In the genomic region with DNA sequence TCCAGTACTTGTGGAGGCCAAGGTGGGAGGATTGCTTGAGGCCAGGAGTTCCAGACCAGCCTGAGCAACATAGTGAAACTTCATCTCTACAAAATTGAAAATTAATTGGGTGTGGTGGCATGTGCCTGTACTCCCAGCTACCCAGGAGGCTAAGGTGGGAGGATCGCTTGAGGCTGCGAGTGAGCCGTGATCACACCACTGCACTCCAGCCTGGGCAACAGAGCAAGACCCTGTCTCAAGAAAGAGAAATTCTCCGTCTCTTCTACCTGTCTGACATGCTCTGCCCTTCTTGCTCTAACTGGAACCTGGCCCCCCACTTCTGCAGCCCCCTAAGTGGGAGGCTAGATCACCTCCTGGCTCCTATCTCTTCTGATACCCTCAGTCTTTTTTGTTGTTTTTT, we compare ENCODE assay signal across 21 cellular contexts. TPM values are rescaled to one million over a fixed set of nuclear protein-coding genes. Genes with fewer than 3 reads are reported as not detected.
DNase-seq lines count a peak whose midpoint lies in the region; ATAC-seq, FAIRE-seq and TF ChIP-seq lines count a peak whose summit lies in the region.
"Had no signal": no experiment of that assay in that cellular context is flagged by ENCODE, and none has a peak within 500 bp of the region (broad histone marks: within the 10 kb centered on the region; RNA-seq: fewer than 3 reads in every experiment).

No MANE protein-coding gene starts in this region.

- peaks cover 55% of the 10 kb centered on the region for H3K36me3 Mint-ChIP-seq in activated CD4-positive, alpha-beta T cell treated with anti-CD3 and anti-CD28 coated beads for 36 hours (ENCODE audit: low read depth)
- peaks cover 35% of the 10 kb centered on the region for H3K36me3 Mint-ChIP-seq in chondrocyte (ENCODE audit: low read depth)

- FAIRE-seq in K562 (lab: Jason Lieb, UNC) = no peak
- FAIRE-seq: D721Med, G401.6, GM12891, H54 had no signal

- H3K79me2 ChIP-seq in K562 (ENCODE audit: control insufficient read depth, insufficient read depth, low read length) = peaks cover 6% of the 10 kb centered on the region

- no peak for ATAC-seq in activated CD4-positive, alpha-beta T cell treated with anti-CD3 and anti-CD28 coated beads for 36 hours
- ATAC-seq in Panc1 (peak; percentile 11; the same call in 1 of the 2 replicates), K562 (no peak)

- intact Hi-C loops in activated CD4-positive, alpha-beta T cell treated with anti-CD3 and anti-CD28 coated beads for 36 hours (cut with DNase I, micrococcal nuclease) = no loop called here
- intact Hi-C loops in Panc1 (cut with micrococcal nuclease; ENCODE audit: unreplicated experiment) = no loop called here
- intact Hi-C loops in K562 (cut with micrococcal nuclease) = no loop called here

- H2AFZ ChIP-seq in K562 (ENCODE audit: low read depth, low read length) = no peak overlapping the region
- H2AFZ ChIP-seq: GM23248 had no signal

- CTCF ChIA-PET in activated CD4-positive, alpha-beta T cell treated with anti-CD3 and anti-CD28 coated beads for 36 hours (lab: Charles Lee) = no interaction called here
- CTCF ChIA-PET in Panc1 (lab: Charles Lee) (interaction anchor here (0.7 kb wide), 1 partner anchor 8 kb away, joined by 5 read pairs; no protein-coding TSS in a partner anchor), K562 (lab: Yijun Ruan, JAX; ENCODE audit: low intra/inter-chr PET ratio) (no interaction called here)

- no peaks in the 10 kb centered on the region for H3K27me3 ChIP-seq in Panc1 (ENCODE audit: control insufficient read depth, insufficient read depth, low read length)
- H3K27me3 ChIP-seq in K562 (ENCODE audit: control insufficient read depth in 2 of 2, insufficient read depth in 2 of 2, low read length in 2 of 2) = no peaks in the 10 kb centered on the region
- H3K27me3 ChIP-seq: BE2C had no signal

- H3K36me3 ChIP-seq in Panc1 (ENCODE audit: control insufficient read depth, insufficient read depth, low read length) = peaks cover 47% of the 10 kb centered on the region
- peaks cover 92% of the 10 kb centered on the region for H3K36me3 ChIP-seq in K562 (ENCODE audit: control insufficient read depth, insufficient read depth, low read length)

- H4K20me1 ChIP-seq in K562 (replicated peaks; ENCODE audit: control insufficient read depth, insufficient read depth, low read length) = no peaks in the 10 kb centered on the region; the same call in 1 of the 2 replicates

- in situ Hi-C loops in Panc1 (cut with HindIII; ENCODE audit: low pct_unique_long_range_greater_than_20kb, low sequenced_read_pairs) = no loop called here
- in situ Hi-C loops in K562 (cut with MboI) = no loop called here

- WGBS in K562 (ENCODE audit: insufficient coverage, low coverage, missing lambda C conversion rate) = 87% methylated on average over 4 of the region's 4 CpGs

- BruUV-seq in Panc1 (replicated peaks; lab: Mats Ljungman, UMichigan) (no TSS peak), K562 (replicated peaks; lab: Mats Ljungman, UMichigan) (no TSS peak)

- H3K4me1 ChIP-seq in Panc1 (ENCODE audit: control insufficient read depth, insufficient read depth, low read length) (no peaks in the 10 kb centered on the region), K562 (replicated peaks in 1 of 2; ENCODE audit: control insufficient read depth in 2 of 2, insufficient read depth in 2 of 2, low read length in 2 of 2) (no peaks in the 10 kb centered on the region; a peak in 1 of 5 replicates)
- H3K4me1 ChIP-seq: BE2C had no signal

- H3K27me3 Mint-ChIP-seq in activated CD4-positive, alpha-beta T cell treated with anti-CD3 and anti-CD28 coated beads for 36 hours = no peaks in the 10 kb centered on the region
- no peaks in the 10 kb centered on the region for H3K27me3 Mint-ChIP-seq in chondrocyte (ENCODE audit: low read depth)
- H3K27me3 Mint-ChIP-seq: CD4-positive, CD25-positive, alpha-beta regulatory T cell; CD8-positive, alpha-beta memory T cell had no signal

- TF ChIP-seq EP300 in K562 (IDR thresholded peaks at IDR 0.05; ENCODE audit: low read length) = no peak

- H3K4me3 Mint-ChIP-seq in activated CD4-positive, alpha-beta T cell treated with anti-CD3 and anti-CD28 coated beads for 36 hours = no peak overlapping the region
- H3K4me3 Mint-ChIP-seq in chondrocyte (ENCODE audit: unreplicated experiment) = no peak overlapping the region
- H3K4me3 Mint-ChIP-seq: CD8-positive, alpha-beta memory T cell; HFFc6 had no signal

- POLR2A ChIA-PET in activated CD4-positive, alpha-beta T cell treated with anti-CD3 and anti-CD28 coated beads for 36 hours (lab: Charles Lee) = no interaction called here
- POLR2A ChIA-PET in Panc1 (lab: Charles Lee) = no interaction called here
- POLR2A ChIA-PET in K562 (lab: Yijun Ruan, JAX) = no interaction called here

- no peak overlapping the region for H3K4me2 ChIP-seq in K562 (ENCODE audit: insufficient read depth, low read length)

- TF ChIP-seq CTCF in Panc1 (IDR thresholded peaks at IDR 0.05) (no peak), K562 (IDR thresholded peaks at IDR 0.05 in 2 of 3, conservative IDR thresholded peaks at IDR 0.05 in 1 of 3; ENCODE audit: insufficient read depth in 2 of 3, low read depth in 1 of 3, low read length in 3 of 3) (no peak), chondrocyte (IDR thresholded peaks at IDR 0.05) (no peak)

- DNase-seq in activated CD4-positive, alpha-beta T cell treated with anti-CD3 and anti-CD28 coated beads for 36 hours = no peak
- no peak for DNase-seq in activated CD4-positive, alpha-beta T cell treated with anti-CD3 and anti-CD28 coated beads for 1 hour
- no peak for DNase-seq in Panc1 (ENCODE audit: low read depth, low spot score)
- no peak for DNase-seq in K562 (ENCODE audit: extremely low read depth in 1 of 4, low spot score in 3 of 4)
- no peak for DNase-seq in chondrocyte (ENCODE audit: low spot score)
- DNase-seq in NCI-H1105 (lab: John Stamatoyannopoulos, UW) = no peak
- no peak for DNase-seq in medulla oblongata (ENCODE audit: extremely low spot score)
- DNase-seq: 8988T; BE2C; C1 segment of cervical spinal cord; Caco-2; CD4-positive, CD25-positive, alpha-beta regulatory T cell; CD8-positive, alpha-beta memory T cell; GM23248; HCEC 1CT; HFFc6 had no signal

- H3K27ac ChIP-seq in Panc1 (ENCODE audit: low read length) (no peak overlapping the region), K562 (ENCODE audit: extremely low read depth, low read depth, low read length) (no peak overlapping the region)
- H3K27ac ChIP-seq: GM23248, HL-60 had no signal

- peak overlapping the region; percentile 65 for H3K27ac Mint-ChIP-seq in activated CD4-positive, alpha-beta T cell treated with anti-CD3 and anti-CD28 coated beads for 36 hours
- no peak overlapping the region for H3K27ac Mint-ChIP-seq in chondrocyte (ENCODE audit: unreplicated experiment)
- H3K27ac Mint-ChIP-seq: CD4-positive, CD25-positive, alpha-beta regulatory T cell; CD8-positive, alpha-beta memory T cell; HFFc6 had no signal

- no peaks in the 10 kb centered on the region for H3K9me3 Mint-ChIP-seq in activated CD4-positive, alpha-beta T cell treated with anti-CD3 and anti-CD28 coated beads for 36 hours (ENCODE audit: low read depth)
- H3K9me3 Mint-ChIP-seq in chondrocyte (ENCODE audit: low read depth) = no peaks in the 10 kb centered on the region
- H3K9me3 Mint-ChIP-seq: CD4-positive, CD25-positive, alpha-beta regulatory T cell; CD8-positive, alpha-beta memory T cell; HFFc6 had no signal

- H3K4me3 ChIP-seq in Panc1 (ENCODE audit: low read depth in 2 of 2, low read length in 2 of 2) (no peak overlapping the region), K562 (no peak overlapping the region)
- H3K4me3 ChIP-seq: GM23248 had no signal

- H3K4me1 Mint-ChIP-seq in activated CD4-positive, alpha-beta T cell treated with anti-CD3 and anti-CD28 coated beads for 36 hours = peaks cover 2% of the 10 kb centered on the region
- no peaks in the 10 kb centered on the region for H3K4me1 Mint-ChIP-seq in chondrocyte (ENCODE audit: low read depth)

- no peaks in the 10 kb centered on the region for H3K9me3 ChIP-seq in Panc1 (ENCODE audit: control insufficient read depth, insufficient read depth, low read depth, low read length)
- H3K9me3 ChIP-seq in K562 (replicated peaks; ENCODE audit: control insufficient read depth, insufficient read depth, low read depth, low read length) = no peaks in the 10 kb centered on the region
- H3K9me3 ChIP-seq: BE2C, Caco-2 had no signal

- TF ChIP-seq POLR2A in K562 (conservative IDR thresholded peaks at IDR 0.05) = 0 out of 2 replicates have a peak, but pooled peaks have one; percentile 25

- H3K9me1 ChIP-seq in K562 (ENCODE audit: control insufficient read depth, insufficient read depth, low read length) = no peaks in the 10 kb centered on the region

- no peak overlapping the region for H3K9ac ChIP-seq in K562 (ENCODE audit: insufficient read depth in 1 of 2, low read depth in 2 of 2, low read length in 2 of 2)
- H3K9ac ChIP-seq: GM23248 had no signal

- TF ChIP-seq RAD21 in K562 (CRISPR knock-in tag; conservative IDR thresholded peaks at IDR 0.05 in 1 of 2, IDR thresholded peaks at IDR 0.05 in 1 of 2) = no peak

RNA-seq across cellular contexts. Expression of gene EIF3K, which starts 7.4 kb away (rescaled TPM):
- total RNA-seq in activated CD4-positive, alpha-beta T cell treated with anti-CD3 and anti-CD28 coated beads for 36 hours = 100 to 1,000 TPM; 269 to 297 TPM
- total RNA-seq in Panc1 (2021; ENCODE audit: unreplicated experiment) (2,011 TPM), K562 (2014; rRNA removed) (733 and 769 TPM in 2 replicates), K562 (2014; rRNA removed; fragmentation: Illumina TruSeq; extraction: Trizol) (363 and 429 TPM in 2 replicates), K562 (2015; rRNA removed; fragmentation: Illumina TruSeq; extraction: Trizol) (589 and 623 TPM in 2 replicates), K562 (2021) (686 and 693 TPM in 2 replicates), chondrocyte (177 to 208 TPM (median 185 TPM) in 3 replicates)
- polyA plus RNA-seq in Panc1 (2012; ENCODE audit: insufficient read length) = 2,958 TPM
- total RNA-seq in K562 (2011; cell fraction: chromatin; rRNA removed; ENCODE audit: low replicate concordance) = 131 and 282 TPM in 2 replicates
- 236 and 263 TPM in 2 replicates for total RNA-seq in K562 (2011; cell fraction: nucleolus; rRNA removed)
- 210 and 273 TPM in 2 replicates for total RNA-seq in K562 (2011; cell fraction: nucleoplasm; rRNA removed)
- polyA plus RNA-seq in K562 (2011; rRNA removed) (387 and 460 TPM in 2 replicates), K562 (2014; fragmentation: Illumina TruSeq; extraction: Trizol) (1,607 and 1,827 TPM in 2 replicates), K562 (2014; fragmentation: Nextera tagmentation; extraction: Ambion mirVana) (1,000 to 10,000 TPM; 1,193 to 1,486 TPM), K562 (2014; rRNA removed) (798 and 985 TPM in 2 replicates)
- polyA plus RNA-seq in K562 (2011; cell fraction: cytosol; rRNA removed) = 1,168 and 1,898 TPM in 2 replicates
- 374 and 383 TPM in 2 replicates for polyA plus RNA-seq in K562 (2011; cell fraction: nucleus; rRNA removed)
- 971 and 1,007 TPM in 2 replicates for polyA plus RNA-seq in K562 (2012)
- 447 and 499 TPM in 2 replicates for polyA minus RNA-seq in K562 (2011; rRNA and poly(A)+ RNA removed)
- 339 and 351 TPM in 2 replicates for polyA minus RNA-seq in K562 (2011; cell fraction: cytosol; rRNA and poly(A)+ RNA removed)
- 64.2 and 164 TPM in 2 replicates for polyA minus RNA-seq in K562 (2011; cell fraction: nucleus; rRNA and poly(A)+ RNA removed)

RNA-seq across cellular contexts. Expression of gene MAP4K1, which starts 8.6 kb away (rescaled TPM):
- 100 to 1,000 TPM; 195 to 198 TPM for total RNA-seq in activated CD4-positive, alpha-beta T cell treated with anti-CD3 and anti-CD28 coated beads for 36 hours
- total RNA-seq in Panc1 (2021; ENCODE audit: unreplicated experiment) (11.1 TPM), K562 (2014; rRNA removed) (0.65 TPM in 1 of 2 replicates, not detected in the other), K562 (2014; rRNA removed; fragmentation: Illumina TruSeq; extraction: Trizol) (0.47 TPM in 1 of 2 replicates, not detected in the other), K562 (2015; rRNA removed; fragmentation: Illumina TruSeq; extraction: Trizol) (0.14 and 0.38 TPM in 2 replicates), K562 (2021) (3.0 and 3.2 TPM in 2 replicates), chondrocyte (0.23 to 1.4 TPM (median 1.4 TPM) in 3 replicates)
- 9.2 TPM for polyA plus RNA-seq in Panc1 (2012; ENCODE audit: insufficient read length)
- 1.7 and 3.2 TPM in 2 replicates for total RNA-seq in K562 (2011; cell fraction: chromatin; rRNA removed; ENCODE audit: low replicate concordance)
- 0.83 and 1.8 TPM in 2 replicates for total RNA-seq in K562 (2011; cell fraction: nucleolus; rRNA removed)
- total RNA-seq in K562 (2011; cell fraction: nucleoplasm; rRNA removed) = 0.92 and 2.5 TPM in 2 replicates
- polyA plus RNA-seq in K562 (2011; rRNA removed) (0.39 and 0.81 TPM in 2 replicates), K562 (2014; fragmentation: Illumina TruSeq; extraction: Trizol) (0.31 and 0.61 TPM in 2 replicates), K562 (2014; fragmentation: Nextera tagmentation; extraction: Ambion mirVana) (1 to 10 TPM in 1 of 2 experiments, under 1 TPM in 1; 0.99 to 1.4 TPM), K562 (2014; rRNA removed) (0.50 and 0.99 TPM in 2 replicates)
- 0.50 and 0.69 TPM in 2 replicates for polyA plus RNA-seq in K562 (2011; cell fraction: cytosol; rRNA removed)
- 2.9 and 4.0 TPM in 2 replicates for polyA plus RNA-seq in K562 (2011; cell fraction: nucleus; rRNA removed)
- 0.57 and 1.1 TPM in 2 replicates for polyA plus RNA-seq in K562 (2012)
- 0.27 and 0.91 TPM in 2 replicates for polyA minus RNA-seq in K562 (2011; rRNA and poly(A)+ RNA removed)
- polyA minus RNA-seq in K562 (2011; cell fraction: cytosol; rRNA and poly(A)+ RNA removed) = not detected in 2 replicates
- polyA minus RNA-seq in K562 (2011; cell fraction: nucleus; rRNA and poly(A)+ RNA removed) = 0.56 and 2.3 TPM in 2 replicates
- total RNA-seq: GM23248 had no signal

RNA-seq across cellular contexts. Expression of gene ACTN4, which starts 21.0 kb away (rescaled TPM):
- 100 to 1,000 TPM; 181 to 182 TPM for total RNA-seq in activated CD4-positive, alpha-beta T cell treated with anti-CD3 and anti-CD28 coated beads for 36 hours
- total RNA-seq in Panc1 (2021; ENCODE audit: unreplicated experiment) (3,297 TPM), K562 (2014; rRNA removed) (159 and 202 TPM in 2 replicates), K562 (2014; rRNA removed; fragmentation: Illumina TruSeq; extraction: Trizol) (67.2 and 80.0 TPM in 2 replicates), K562 (2015; rRNA removed; fragmentation: Illumina TruSeq; extraction: Trizol) (58.2 and 67.4 TPM in 2 replicates), K562 (2021) (362 and 385 TPM in 2 replicates), chondrocyte (641 to 921 TPM (median 917 TPM) in 3 replicates)
- polyA plus RNA-seq in Panc1 (2012; ENCODE audit: insufficient read length) = 5,405 TPM
- total RNA-seq in K562 (2011; cell fraction: chromatin; rRNA removed; ENCODE audit: low replicate concordance) = 168 and 288 TPM in 2 replicates
- 79.0 and 102 TPM in 2 replicates for total RNA-seq in K562 (2011; cell fraction: nucleolus; rRNA removed)
- total RNA-seq in K562 (2011; cell fraction: nucleoplasm; rRNA removed) = 99.5 and 155 TPM in 2 replicates
- polyA plus RNA-seq in K562 (2011; rRNA removed) (130 and 299 TPM in 2 replicates), K562 (2014; fragmentation: Illumina TruSeq; extraction: Trizol) (149 and 163 TPM in 2 replicates), K562 (2014; fragmentation: Nextera tagmentation; extraction: Ambion mirVana) (1 to 10 TPM; 3.1 to 8.4 TPM), K562 (2014; rRNA removed) (115 and 125 TPM in 2 replicates)
- polyA plus RNA-seq in K562 (2011; cell fraction: cytosol; rRNA removed) = 90.1 and 157 TPM in 2 replicates
- polyA plus RNA-seq in K562 (2011; cell fraction: nucleus; rRNA removed) = 395 and 716 TPM in 2 replicates
- polyA plus RNA-seq in K562 (2012) = 444 and 454 TPM in 2 replicates
- polyA minus RNA-seq in K562 (2011; rRNA and poly(A)+ RNA removed) = 140 and 177 TPM in 2 replicates
- polyA minus RNA-seq in K562 (2011; cell fraction: cytosol; rRNA and poly(A)+ RNA removed) = 135 and 194 TPM in 2 replicates
- 51.4 and 130 TPM in 2 replicates for polyA minus RNA-seq in K562 (2011; cell fraction: nucleus; rRNA and poly(A)+ RNA removed)

Comparison
In these comparisons a context has a peak if more than half of its experiments do, and no peak if none do; other contexts are left out.
1. RNA of gene MAP4K1, which starts 8.6 kb away (total RNA-seq): 195 to 198 TPM in activated CD4-positive, alpha-beta T cell treated with anti-CD3 and anti-CD28 coated beads for 36 hours; 11.1 TPM in Panc1 (single experiment), 0.23 to 1.4 TPM in chondrocyte and 0.14 to 3.2 TPM in K562; every median in the first group is over 10 times any median in the second.